ENCODE assay signal across 13 cellular contexts in genomic region chr10:92760609-92761008, GRCh38.
A peak's percentile ranks its signal among the peaks of the same experiment; 100 is the strongest.
DNase-seq lines count a peak whose midpoint lies in the region; ATAC-seq and TF ChIP-seq lines count a peak whose summit lies in the region.
"Had no signal": no experiment of that assay in that cellular context is flagged by ENCODE, and none has a peak within 500 bp of the region (broad histone marks: within the 10 kb centered on the region; RNA-seq: fewer than 3 reads in every experiment).

No MANE protein-coding gene starts in this region.

- TF ChIP-seq CTCF in AG04449 (IDR thresholded peaks at IDR 0.05; ENCODE audit: insufficient read depth, low read length, missing control alignments) (no peak), HL-60 (IDR thresholded peaks at IDR 0.05; ENCODE audit: insufficient read depth, low read length) (no peak)

- H3K4me1 ChIP-seq in adipocyte (ENCODE audit: control insufficient read depth, insufficient read depth, low read length), result peaks cover 17% of the 10 kb centered on the region
- H3K4me1 ChIP-seq in effector memory CD4-positive, alpha-beta T cell (ENCODE audit: control insufficient read depth, insufficient read depth, low read length, poor library complexity, severe bottlenecking), result no peaks in the 10 kb centered on the region
- H3K4me1 ChIP-seq: uterus had no signal

- H3K36me3 ChIP-seq in adipocyte (ENCODE audit: control insufficient read depth, insufficient read depth, low read length, severe bottlenecking), result no peaks in the 10 kb centered on the region
- no peaks in the 10 kb centered on the region for H3K36me3 ChIP-seq in effector memory CD4-positive, alpha-beta T cell (ENCODE audit: control insufficient read depth, insufficient read depth, low read length)
- H3K36me3 ChIP-seq: uterus had no signal

- H3K9ac ChIP-seq in adipocyte (ENCODE audit: low read length), result no peak overlapping the region

- no peaks in the 10 kb centered on the region for H3K9me3 ChIP-seq in adipocyte (ENCODE audit: control insufficient read depth, low read length)
- no peaks in the 10 kb centered on the region for H3K9me3 ChIP-seq in effector memory CD4-positive, alpha-beta T cell (ENCODE audit: control insufficient read depth, low read length)
- H3K9me3 ChIP-seq: uterus had no signal

- H3K27me3 ChIP-seq in HL-60 (ENCODE audit: insufficient read depth, poor library complexity, severe bottlenecking) (no peaks in the 10 kb centered on the region), adipocyte (replicated peaks; ENCODE audit: control insufficient read depth, insufficient read depth, low read length) (no peaks in the 10 kb centered on the region)
- no peaks in the 10 kb centered on the region for H3K27me3 ChIP-seq in effector memory CD4-positive, alpha-beta T cell (replicated peaks; ENCODE audit: control insufficient read depth, insufficient read depth, low read length, poor library complexity, severe bottlenecking)
- H3K27me3 ChIP-seq: uterus had no signal

- peak; percentile 7 for DNase-seq in AG04449 (ENCODE audit: low read depth, low spot score)
- peak in 1 of 2 experiments; percentile 5 for DNase-seq in HL-60 (ENCODE audit: low read depth in 1 of 2, low spot score in 1 of 2)
- peak; percentile 68 for DNase-seq in adipocyte (ENCODE audit: low read depth)
- peak; percentile 41 for DNase-seq in hepatic stellate cell (ENCODE audit: low spot score)
- no peak for DNase-seq in effector memory CD4-positive, alpha-beta T cell
- DNase-seq in activated CD4-positive, alpha-beta T cell treated with anti-CD3 and anti-CD28 coated beads, Interleukin-2, amount 50 U/mL, for 48 hours, result no peak
- DNase-seq: activated CD4-positive, alpha-beta T cell treated with anti-CD3 and anti-CD28 coated beads for 36 hours; activated naive CD4-positive, alpha-beta T cell treated with Interleukin-2 at 50 U/mL for 16 hours; endodermal cell; uterus had no signal

- ATAC-seq in HG03045 (IDR thresholded peaks at IDR 0.05; ENCODE audit: unreplicated experiment) (no peak), GM19455 (IDR thresholded peaks at IDR 0.05; ENCODE audit: unreplicated experiment) (no peak)
- ATAC-seq: activated CD4-positive, alpha-beta T cell treated with anti-CD3 and anti-CD28 coated beads for 36 hours; GM12878 had no signal

- POLR2A ChIA-PET in AG04449 (lab: Yijun Ruan, JAX), result no interaction called here

- H3K4me3 ChIP-seq in AG04449 (ENCODE audit: low read depth, low read length), result no peak overlapping the region
- no peak overlapping the region for H3K4me3 ChIP-seq in HL-60 (replicated peaks; ENCODE audit: insufficient read depth, low read length)
- H3K4me3 ChIP-seq in adipocyte (ENCODE audit: low read length), result no peak overlapping the region
- H3K4me3 ChIP-seq in effector memory CD4-positive, alpha-beta T cell (ENCODE audit: insufficient read depth, low read depth, low read length, poor library complexity, severe bottlenecking), result no peak overlapping the region
- H3K4me3 ChIP-seq: GM12878, uterus had no signal

- peak overlapping the region; percentile 8; the same call in 1 of the 2 replicates for H3K27ac ChIP-seq in HL-60 (replicated peaks)
- no peak overlapping the region for H3K27ac ChIP-seq in effector memory CD4-positive, alpha-beta T cell (ENCODE audit: insufficient read depth, low read length, poor library complexity, severe bottlenecking)
- H3K27ac ChIP-seq: uterus had no signal

- CTCF ChIA-PET in AG04449 (lab: Yijun Ruan, JAX), result no interaction called here

Comparison
In these comparisons a context has a peak if more than half of its experiments do, and no peak if none do; other contexts are left out.
1. DNase-seq: peak in AG04449 (single experiment), adipocyte (single experiment) and hepatic stellate cell (single experiment); none in effector memory CD4-positive, alpha-beta T cell (0 of 3) and activated CD4-positive, alpha-beta T cell treated with anti-CD3 and anti-CD28 coated beads, Interleukin-2, amount 50 U/mL, for 48 hours (0 of 2).